Comparison of ENCODE assay signal across 13 cellular contexts in genomic region chr20:41247523-41248370, GRCh38.
DNase-seq lines count a peak whose midpoint lies in the region; ATAC-seq, FAIRE-seq and TF ChIP-seq lines count a peak whose summit lies in the region.
"Had no signal": no experiment of that assay in that cellular context is flagged by ENCODE, and none has a peak within 500 bp of the region (broad histone marks: within the 10 kb centered on the region; RNA-seq: fewer than 3 reads in every experiment).

No MANE protein-coding gene starts in this region.

- no peaks in the 10 kb centered on the region for H4K20me1 ChIP-seq in H9 (ENCODE audit: control insufficient read depth, insufficient read depth, insufficient read length)

- H3K14ac ChIP-seq in H9 (ENCODE audit: insufficient read depth, low read length) = no peak overlapping the region

- FAIRE-seq in pancreas (lab: Jason Lieb, UNC) = no peak
- FAIRE-seq: GM12878 had no signal

- no peak overlapping the region for H3K9ac ChIP-seq in H9 (ENCODE audit: extremely low read depth, insufficient read length, low read length)

- intact Hi-C loops in esophagus squamous epithelium (cut with DNase I) (loop anchor here (10.0 kb wide), 1 partner anchor 67 kb away; the partner anchor contains the start of gene ZHX3), pancreas (cut with DNase I) (no loop called here), upper lobe of right lung (cut with DNase I) (loop anchor here (10.0 kb wide), 1 partner anchor 87 kb away; no protein-coding TSS in a partner anchor)

- H4K8ac ChIP-seq in H9 (replicated peaks; ENCODE audit: insufficient read length, low read depth, low read length) = no peak overlapping the region

- H3K4me3 ChIP-seq in esophagus squamous epithelium (no peak overlapping the region), pancreas (no peak overlapping the region), upper lobe of right lung (no peak overlapping the region)
- H3K4me3 ChIP-seq: GM12878 had no signal

- H3K27me3 Mint-ChIP-seq in activated naive CD8-positive, alpha-beta T cell treated with anti-CD3 and anti-CD28 coated beads, Interleukin-2, amount 50 U/mL, for 24 hours = no peaks in the 10 kb centered on the region
- H3K27me3 Mint-ChIP-seq in activated naive CD8-positive, alpha-beta T cell treated with anti-CD3 and anti-CD28 coated beads for 36 hours = no peaks in the 10 kb centered on the region
- H3K27me3 Mint-ChIP-seq in H9 (ENCODE audit: low read depth) = peaks cover 56% of the 10 kb centered on the region
- H3K27me3 Mint-ChIP-seq: stimulated activated naive CD8-positive, alpha-beta T cell treated with anti-CD3 and anti-CD28 coated beads, Interleukin-15, Interleukin-2, amounts not matched to agents 100 ng/mL and 50 ng/mL, for 24 hours had no signal

- no peaks in the 10 kb centered on the region for H3K79me2 ChIP-seq in H9 (ENCODE audit: insufficient read depth, low read length)

- no peaks in the 10 kb centered on the region for H3K79me1 ChIP-seq in H9 (ENCODE audit: insufficient read depth, low read depth, low read length, poor library complexity, severe bottlenecking)

- no peak overlapping the region for H3K4me3 Mint-ChIP-seq in activated naive CD8-positive, alpha-beta T cell treated with anti-CD3 and anti-CD28 coated beads, Interleukin-2, amount 50 U/mL, for 24 hours
- H3K4me3 Mint-ChIP-seq in activated naive CD8-positive, alpha-beta T cell treated with anti-CD3 and anti-CD28 coated beads for 36 hours = no peak overlapping the region
- no peak overlapping the region for H3K4me3 Mint-ChIP-seq in H9
- H3K4me3 Mint-ChIP-seq: stimulated activated naive CD8-positive, alpha-beta T cell treated with anti-CD3 and anti-CD28 coated beads, Interleukin-15, Interleukin-2, amounts not matched to agents 100 ng/mL and 50 ng/mL, for 24 hours; T-helper 1 cell treated with Interleukin-12 subunit alpha and Interleukin-12 subunit beta and Interleukin-4 antibody, amounts not matched to agents 30 μg/mL and 1 μg/mL, for 36 hours had no signal

- no peak overlapping the region for H2BK12ac ChIP-seq in H9 (ENCODE audit: insufficient read length, low read depth, low read length)

- no peak overlapping the region for H4K5ac ChIP-seq in H9 (ENCODE audit: insufficient read length, low read depth, low read length)

- H3K27ac Mint-ChIP-seq in activated naive CD8-positive, alpha-beta T cell treated with anti-CD3 and anti-CD28 coated beads, Interleukin-2, amount 50 U/mL, for 24 hours = peak overlapping the region; percentile 26
- no peak overlapping the region for H3K27ac Mint-ChIP-seq in activated naive CD8-positive, alpha-beta T cell treated with anti-CD3 and anti-CD28 coated beads for 36 hours
- no peak overlapping the region; a peak in 1 of 7 replicates for H3K27ac Mint-ChIP-seq in H9
- H3K27ac Mint-ChIP-seq: stimulated activated naive CD8-positive, alpha-beta T cell treated with anti-CD3 and anti-CD28 coated beads, Interleukin-15, Interleukin-2, amounts not matched to agents 100 ng/mL and 50 ng/mL, for 24 hours; T-helper 1 cell treated with Interleukin-12 subunit alpha and Interleukin-12 subunit beta and Interleukin-4 antibody, amounts not matched to agents 30 μg/mL and 1 μg/mL, for 36 hours had no signal

- no peak overlapping the region for H2BK120ac ChIP-seq in H9 (ENCODE audit: low read depth, low read length, poor library complexity, severe bottlenecking)

- no peak for ATAC-seq in activated naive CD8-positive, alpha-beta T cell treated with anti-CD3 and anti-CD28 coated beads, Interleukin-2, amount 50 U/mL, for 24 hours
- ATAC-seq in pancreas (no peak), upper lobe of right lung (no peak), HG03439 (IDR thresholded peaks at IDR 0.05; ENCODE audit: unreplicated experiment) (no peak)
- ATAC-seq: GM12878 had no signal

- H3K9me3 Mint-ChIP-seq in activated naive CD8-positive, alpha-beta T cell treated with anti-CD3 and anti-CD28 coated beads, Interleukin-2, amount 50 U/mL, for 24 hours = no peaks in the 10 kb centered on the region
- H3K9me3 Mint-ChIP-seq in activated naive CD8-positive, alpha-beta T cell treated with anti-CD3 and anti-CD28 coated beads for 36 hours = no peaks in the 10 kb centered on the region
- H3K9me3 Mint-ChIP-seq in H9 = no peaks in the 10 kb centered on the region
- H3K9me3 Mint-ChIP-seq: stimulated activated naive CD8-positive, alpha-beta T cell treated with anti-CD3 and anti-CD28 coated beads, Interleukin-15, Interleukin-2, amounts not matched to agents 100 ng/mL and 50 ng/mL, for 24 hours; T-helper 1 cell treated with Interleukin-12 subunit alpha and Interleukin-12 subunit beta and Interleukin-4 antibody, amounts not matched to agents 30 μg/mL and 1 μg/mL, for 36 hours had no signal

- H3T11ph ChIP-seq in H9 (ENCODE audit: low read length) = no peak overlapping the region

- H3K4me2 ChIP-seq in H9 (ENCODE audit: insufficient read depth, insufficient read length, low read length) = no peak overlapping the region

- no peak overlapping the region for H2AFZ ChIP-seq in H9 (ENCODE audit: low read length)

- H3K27me3 ChIP-seq in esophagus squamous epithelium (no peaks in the 10 kb centered on the region), pancreas (no peaks in the 10 kb centered on the region), upper lobe of right lung (no peaks in the 10 kb centered on the region), H9 (ENCODE audit: insufficient read depth, low read length) (no peaks in the 10 kb centered on the region)

- no peak overlapping the region for H3K4ac ChIP-seq in H9 (ENCODE audit: low read depth, low read length)

- H3K4me1 ChIP-seq in esophagus squamous epithelium = peaks cover 3 to 79% (median 57%) of the 10 kb centered on the region in 3 donors
- H3K4me1 ChIP-seq in pancreas = peaks cover 0 to 9% (median 9%) of the 10 kb centered on the region in 3 donors
- H3K4me1 ChIP-seq in upper lobe of right lung = peaks cover 43% of the 10 kb centered on the region
- H3K4me1 ChIP-seq in H9 (ENCODE audit: insufficient read depth, low read length) = peaks cover 3% of the 10 kb centered on the region; the same call in 1 of the 2 replicates

- H3K36me3 ChIP-seq in esophagus squamous epithelium (no peaks in the 10 kb centered on the region), pancreas (no peaks in the 10 kb centered on the region), upper lobe of right lung (no peaks in the 10 kb centered on the region)

- H2AK5ac ChIP-seq in H9 (ENCODE audit: insufficient read length, low read length) = no peak overlapping the region

- TF ChIP-seq POLR2A in esophagus squamous epithelium (IDR thresholded peaks at IDR 0.05) = no peak

- no peak for DNase-seq in activated naive CD8-positive, alpha-beta T cell treated with anti-CD3 and anti-CD28 coated beads, Interleukin-2, amount 50 U/mL, for 24 hours
- no peak for DNase-seq in activated naive CD8-positive, alpha-beta T cell treated with anti-CD3 and anti-CD28 coated beads for 36 hours
- DNase-seq in esophagus squamous epithelium (lab: John Stamatoyannopoulos, UW) = no peak
- no peak for DNase-seq in pancreas
- DNase-seq in upper lobe of right lung = no peak
- DNase-seq in H9 = no peak
- no peak for DNase-seq in stimulated activated CD8-positive, alpha-beta memory T cell treated with anti-CD3 and anti-CD28 coated beads, Interleukin-4, amount 100 ng/mL, for 48 hours
- DNase-seq: NCI-H1105 treated with DMSO at 0.1 percent for 48 hours had no signal

- H3K27ac ChIP-seq in esophagus squamous epithelium = peak overlapping the region; percentile 64 to 93 (median 92)
- H3K27ac ChIP-seq in pancreas = peak overlapping the region in 3 of 4 donors; percentile 18 to 34 (median 25)
- H3K27ac ChIP-seq in upper lobe of right lung = peak overlapping the region; percentile 87
- H3K27ac ChIP-seq in H9 (ENCODE audit: insufficient read length, low read depth, low read length) = no peak overlapping the region
- H3K27ac ChIP-seq: 22Rv1 had no signal

- TF ChIP-seq CTCF in esophagus squamous epithelium (IDR thresholded peaks at IDR 0.05) (no peak), pancreas (IDR thresholded peaks at IDR 0.05) (no peak), upper lobe of right lung (IDR thresholded peaks at IDR 0.05) (no peak), H9 (conservative IDR thresholded peaks at IDR 0.05) (no peak)

- no peak overlapping the region for H3K56ac ChIP-seq in H9 (ENCODE audit: insufficient read length, low read depth, low read length)

- H2BK20ac ChIP-seq in H9 (ENCODE audit: low read depth, low read length, poor library complexity, severe bottlenecking) = no peak overlapping the region

- WGBS in esophagus squamous epithelium, 2 donors = 67 to 81% methylated on average over 7 of the region's 7 CpGs
- 77 to 87% methylated on average over 7 of the region's 7 CpGs for WGBS in pancreas, 2 donors
- no CpG with 5 or more reads among the region's 7 CpGs for WGBS in H9 (ENCODE audit: extremely low coverage, insufficient read length, low lambda C conversion rate)

- no peak overlapping the region for H2BK5ac ChIP-seq in H9 (ENCODE audit: insufficient read length, low read length)

- H3K18ac ChIP-seq in H9 (ENCODE audit: insufficient read length, low read depth, low read length) = no peak overlapping the region

- H2BK15ac ChIP-seq in H9 (ENCODE audit: low read depth, low read length) = no peak overlapping the region

- H4K91ac ChIP-seq in H9 (ENCODE audit: insufficient read length, low read depth, low read length) = no peak overlapping the region

- H3K4me1 Mint-ChIP-seq in activated naive CD8-positive, alpha-beta T cell treated with anti-CD3 and anti-CD28 coated beads, Interleukin-2, amount 50 U/mL, for 24 hours = peaks cover 32% of the 10 kb centered on the region
- H3K4me1 Mint-ChIP-seq in activated naive CD8-positive, alpha-beta T cell treated with anti-CD3 and anti-CD28 coated beads for 36 hours = peaks cover 8% of the 10 kb centered on the region
- peaks cover 19 to 23% of the 10 kb centered on the region in 2 experiments for H3K4me1 Mint-ChIP-seq in H9

- no peaks in the 10 kb centered on the region for H3K23me2 ChIP-seq in H9 (ENCODE audit: insufficient read length, low read depth, low read length, poor library complexity, severe bottlenecking)

- no peak overlapping the region for H3K23ac ChIP-seq in H9 (ENCODE audit: insufficient read length, low read depth, low read length)

- H3K36me3 Mint-ChIP-seq in activated naive CD8-positive, alpha-beta T cell treated with anti-CD3 and anti-CD28 coated beads, Interleukin-2, amount 50 U/mL, for 24 hours (ENCODE audit: low read depth) = no peaks in the 10 kb centered on the region
- H3K36me3 Mint-ChIP-seq in activated naive CD8-positive, alpha-beta T cell treated with anti-CD3 and anti-CD28 coated beads for 36 hours = no peaks in the 10 kb centered on the region
- no peaks in the 10 kb centered on the region for H3K36me3 Mint-ChIP-seq in H9 (ENCODE audit: insufficient read depth in 1 of 3, low read depth in 3 of 3)

- H3K9me3 ChIP-seq in esophagus squamous epithelium = no peaks in the 10 kb centered on the region
- H3K9me3 ChIP-seq in pancreas = no peaks in the 10 kb centered on the region
- no peaks in the 10 kb centered on the region for H3K9me3 ChIP-seq in upper lobe of right lung
- no peaks in the 10 kb centered on the region for H3K9me3 ChIP-seq in H9 (ENCODE audit: control insufficient read depth, low read depth, low read length)

Comparison
In these comparisons a context has a peak if more than half of its experiments do, and no peak if none do; other contexts are left out.
1. intact Hi-C loops: an anchor here in esophagus squamous epithelium (10.0 kb wide) and upper lobe of right lung (10.0 kb wide); none called in pancreas.